Comparison of ENCODE assay signal across 8 cellular contexts in the genomic region with DNA sequence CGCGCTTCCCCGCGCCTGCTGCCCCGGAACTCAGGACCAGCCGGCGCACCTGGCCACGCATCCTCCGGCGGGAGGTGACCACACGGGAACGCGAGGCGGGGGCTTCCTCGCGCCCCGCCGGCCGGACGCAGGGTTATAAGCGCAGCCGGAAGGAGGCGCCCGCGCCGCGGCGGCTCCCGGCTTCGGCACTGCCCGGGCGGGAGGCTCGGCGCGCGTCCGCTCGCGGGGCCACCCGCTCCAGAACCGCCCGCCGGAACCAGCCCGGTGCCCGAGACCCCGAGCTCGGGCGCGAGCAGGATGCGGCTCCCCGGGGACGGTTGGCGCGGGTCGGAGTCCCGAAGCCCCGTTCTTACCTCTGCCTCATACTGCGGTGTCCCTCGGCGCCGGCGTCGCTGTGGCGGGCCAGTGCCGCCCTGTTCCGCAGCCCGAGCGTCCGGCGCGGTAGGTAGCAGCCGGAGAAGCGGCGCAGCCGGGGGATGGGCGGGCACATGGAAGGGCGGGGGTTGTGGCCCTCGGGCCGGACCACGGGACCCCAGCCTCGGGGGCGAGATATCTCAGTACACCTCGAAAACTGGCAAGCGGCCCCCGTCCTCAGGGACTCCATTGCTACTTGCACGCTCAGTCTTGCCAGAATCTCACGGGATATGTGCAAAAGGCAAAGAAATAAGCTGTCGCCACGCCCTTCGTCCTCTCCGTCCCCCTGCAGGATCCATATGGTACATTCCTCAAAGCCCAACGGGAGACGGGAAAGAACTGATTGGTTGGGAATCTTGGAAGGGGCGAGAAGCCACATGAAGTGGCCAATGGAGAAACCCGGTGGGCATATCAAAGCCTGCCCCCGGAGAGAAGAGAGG. TPM values are rescaled to one million over a fixed set of nuclear protein-coding genes. Genes with fewer than 3 reads are reported as not detected.
DNase-seq lines count a peak whose midpoint lies in the region; ATAC-seq, FAIRE-seq and TF ChIP-seq lines count a peak whose summit lies in the region.

No MANE protein-coding gene starts in this region.

- ATAC-seq in GM21528 (IDR thresholded peaks at IDR 0.05; ENCODE audit: low FRiP score, unreplicated experiment), result no peak

- H3K27ac ChIP-seq in esophagus muscularis mucosa (replicated peaks in 1 of 4), result peak overlapping the region; percentile 89 to 95 (median 92)

- no peaks in the 10 kb centered on the region for H3K9me3 ChIP-seq in esophagus muscularis mucosa

- peak; percentile 57 for TF ChIP-seq CTCF in GM12864 (IDR thresholded peaks at IDR 0.05; ENCODE audit: low read depth, low read length, missing control alignments)
- peak; percentile 56 to 70 (median 59) for TF ChIP-seq CTCF in esophagus muscularis mucosa (IDR thresholded peaks at IDR 0.05)

- no peaks in the 10 kb centered on the region for H3K36me3 ChIP-seq in esophagus muscularis mucosa

- no peaks in the 10 kb centered on the region for H3K27me3 ChIP-seq in esophagus muscularis mucosa

- peaks cover 31 to 55% (median 50%) of the 10 kb centered on the region in 4 donors for H3K4me1 ChIP-seq in esophagus muscularis mucosa

- intact Hi-C loops in esophagus muscularis mucosa (cut with DNase I), result loop anchor here (2.0 to 5.0 kb wide), 2 partner anchors 76 to 169 kb away; a partner anchor contains a TSS

- under 1% methylated on average over 37 of the region's 96 CpGs for WGBS in esophagus muscularis mucosa

- H3K4me3 ChIP-seq in GM12864 (ENCODE audit: low read depth, low read length) (peak overlapping the region; percentile 77), esophagus muscularis mucosa (peak overlapping the region; percentile 77 to 94 (median 89))

- DNase-seq in GM12864 (ENCODE audit: low read depth) (peak; percentile 90), LHCN-M2 (ENCODE audit: low read depth) (peak; percentile 98), RCC 7860 (ENCODE audit: low spot score) (peak; percentile 95), esophagus muscularis mucosa (ENCODE audit: extremely low spot score) (peak; percentile 95), mucosa of gallbladder (ENCODE audit: low spot score) (peak; percentile 90)
- DNase-seq in activated T-helper 1 cell treated with anti-CD3 and anti-CD28 coated beads, Interleukin-2, amount 50 U/mL, for 16 hours (ENCODE audit: low read depth in 1 of 2, low spot score in 1 of 2), result peak; percentile 31 to 48
- DNase-seq in stimulated activated CD8-positive, alpha-beta memory T cell treated with anti-CD3 and anti-CD28 coated beads, Interleukin-4, amount 100 ng/mL, for 48 hours, result peak; percentile 85

- TF ChIP-seq POLR2A in esophagus muscularis mucosa (IDR thresholded peaks at IDR 0.05; ENCODE audit: low read depth), result peak; percentile 75

- FAIRE-seq in RCC 7860 (lab: Jason Lieb, UNC), result peak; percentile 74

- no peak for TF ChIP-seq EP300 in esophagus muscularis mucosa (IDR thresholded peaks at IDR 0.05)

RNA-seq across cellular contexts. Expression of a gene that starts 23.1 kb away (rescaled TPM):
- total RNA-seq in LHCN-M2 (2014; rRNA removed) (18.5 and 21.0 TPM in 2 replicates), esophagus muscularis mucosa (10 to 100 TPM; 35.1 to 91.8 (median 67.8) TPM), mucosa of gallbladder (61.4 TPM)
- 19.6 TPM for polyA plus RNA-seq in LHCN-M2 (2012)

Comparison
In these comparisons a context has a peak if more than half of its experiments do, and no peak if none do; other contexts are left out.
1. DNase-seq: peak in every context shown above with its lines; median percentile 98 in LHCN-M2; 95 in RCC 7860; 95 in esophagus muscularis mucosa; 90 in GM12864; 90 in mucosa of gallbladder; 85 in stimulated activated CD8-positive, alpha-beta memory T cell treated with anti-CD3 and anti-CD28 coated beads, Interleukin-4, amount 100 ng/mL, for 48 hours; 40 in activated T-helper 1 cell treated with anti-CD3 and anti-CD28 coated beads, Interleukin-2, amount 50 U/mL, for 16 hours.